In genomic region chr15:90046289-90046688, GRCh38 we compare ENCODE assay signal across 11 cellular contexts. TPM values are rescaled to one million over a fixed set of nuclear protein-coding genes. Genes with fewer than 3 reads are reported as not detected.
DNase-seq lines count a peak whose midpoint lies in the region; ATAC-seq and TF ChIP-seq lines count a peak whose summit lies in the region.
"Had no signal": no experiment of that assay in that cellular context is flagged by ENCODE, and none has a peak within 500 bp of the region (broad histone marks: within the 10 kb centered on the region; RNA-seq: fewer than 3 reads in every experiment).

No MANE protein-coding gene starts in this region.

- TF ChIP-seq CTCF in Caco-2 (IDR thresholded peaks at IDR 0.05; ENCODE audit: insufficient read depth in 1 of 2, low read depth in 1 of 2, low read length in 1 of 2, severe bottlenecking in 1 of 2, unreplicated experiment in 1 of 2): no peak
- no peak for TF ChIP-seq CTCF in Peyer's patch (IDR thresholded peaks at IDR 0.05)
- TF ChIP-seq CTCF in esophagus squamous epithelium (IDR thresholded peaks at IDR 0.05): no peak

- no peaks in the 10 kb centered on the region for H3K27me3 ChIP-seq in Caco-2 (replicated peaks; ENCODE audit: control insufficient read depth, insufficient read depth, low read length)
- H3K27me3 ChIP-seq in Peyer's patch: no peaks in the 10 kb centered on the region
- H3K27me3 ChIP-seq in esophagus squamous epithelium: no peaks in the 10 kb centered on the region

- H3K27me3 Mint-ChIP-seq in Caco-2 (ENCODE audit: insufficient read depth, unreplicated experiment): no peaks in the 10 kb centered on the region
- no peaks in the 10 kb centered on the region for H3K27me3 Mint-ChIP-seq in effector memory CD8-positive, alpha-beta T cell

- ATAC-seq in GM19023 (IDR thresholded peaks at IDR 0.05; ENCODE audit: unreplicated experiment) (no peak), HG03571 (IDR thresholded peaks at IDR 0.05; ENCODE audit: unreplicated experiment) (no peak)
- no peak for ATAC-seq in effector memory CD8-positive, alpha-beta T cell (replicated peaks)

- H3K4me3 ChIP-seq in Caco-2 (ENCODE audit: low read depth, low read length): no peak overlapping the region
- no peak overlapping the region for H3K4me3 ChIP-seq in Peyer's patch
- no peak overlapping the region for H3K4me3 ChIP-seq in esophagus squamous epithelium
- H3K4me3 ChIP-seq in skin epidermis: no peak overlapping the region
- H3K4me3 ChIP-seq: coronary artery had no signal

- intact Hi-C loops in Caco-2 (cut with micrococcal nuclease; ENCODE audit: unreplicated experiment) (no loop called here), esophagus squamous epithelium (cut with DNase I) (no loop called here)

- H3K36me3 ChIP-seq in Caco-2 (ENCODE audit: control insufficient read depth, insufficient read depth, low read length): no peaks in the 10 kb centered on the region; the same call in none of the 2 replicates
- no peaks in the 10 kb centered on the region for H3K36me3 ChIP-seq in Peyer's patch
- peaks cover 0 to 4% (median 0%) of the 10 kb centered on the region in 3 donors for H3K36me3 ChIP-seq in esophagus squamous epithelium

- H3K27ac ChIP-seq in Peyer's patch (peak overlapping the region; percentile 42 to 72 (median 57)), esophagus squamous epithelium (peak overlapping the region; percentile 76 to 91 (median 84)), skin epidermis (peak overlapping the region in 19 of 21 experiments; percentile 51 to 86 (median 78))
- H3K27ac ChIP-seq: coronary artery had no signal

- H3K9me3 Mint-ChIP-seq in Caco-2 (ENCODE audit: unreplicated experiment): no peaks in the 10 kb centered on the region
- H3K9me3 Mint-ChIP-seq in effector memory CD8-positive, alpha-beta T cell: no peaks in the 10 kb centered on the region

- peaks cover 8% of the 10 kb centered on the region for H3K36me3 Mint-ChIP-seq in Caco-2 (ENCODE audit: insufficient read depth, unreplicated experiment)
- peaks cover 1% of the 10 kb centered on the region for H3K36me3 Mint-ChIP-seq in effector memory CD8-positive, alpha-beta T cell (ENCODE audit: insufficient read depth)

- H3K27ac Mint-ChIP-seq in Caco-2 (ENCODE audit: unreplicated experiment): peak overlapping the region; percentile 13
- peak overlapping the region in 1 of 2 donors; percentile 64 for H3K27ac Mint-ChIP-seq in effector memory CD8-positive, alpha-beta T cell

- no peaks in the 10 kb centered on the region for H3K4me1 Mint-ChIP-seq in Caco-2 (ENCODE audit: low read depth, unreplicated experiment)
- peaks cover 30 to 34% of the 10 kb centered on the region in 2 donors for H3K4me1 Mint-ChIP-seq in effector memory CD8-positive, alpha-beta T cell (ENCODE audit: low read depth in 2 of 2)

- DNase-seq in Caco-2: no peak
- DNase-seq in Peyer's patch: peak in 1 of 3 donors; percentile 40
- DNase-seq in esophagus squamous epithelium (lab: John Stamatoyannopoulos, UW): no peak
- DNase-seq in effector memory CD8-positive, alpha-beta T cell: no peak
- DNase-seq in DMS 273 treated with DMSO at 0.1 percent for 48 hours (lab: John Stamatoyannopoulos, UW): no peak
- DNase-seq: Kasumi-1; stimulated activated CD4-positive, alpha-beta T cell treated with anti-CD3 and anti-CD28 coated beads, Interleukin-1b, Interleukin-23, amount 100 ng/mL, for 48 hours had no signal

- no TSS peak for BruUV-seq in Caco-2 (replicated peaks; lab: Mats Ljungman, UMichigan)

- 78 to 87% methylated on average over 5 to 6 of the region's 7 CpGs for WGBS in esophagus squamous epithelium, 2 donors

- H3K4me1 ChIP-seq in Caco-2: no peaks in the 10 kb centered on the region
- H3K4me1 ChIP-seq in Peyer's patch: peaks cover 0 to 22% (median 9%) of the 10 kb centered on the region in 4 donors
- peaks cover 22 to 63% (median 23%) of the 10 kb centered on the region in 3 donors for H3K4me1 ChIP-seq in esophagus squamous epithelium

- no peak overlapping the region for H3K4me3 Mint-ChIP-seq in Caco-2 (ENCODE audit: unreplicated experiment)
- H3K4me3 Mint-ChIP-seq in effector memory CD8-positive, alpha-beta T cell: no peak overlapping the region

- POLR2A ChIA-PET in Caco-2 (lab: Charles Lee): no interaction called here

- no peaks in the 10 kb centered on the region for H3K9me3 ChIP-seq in Caco-2
- no peaks in the 10 kb centered on the region for H3K9me3 ChIP-seq in Peyer's patch
- H3K9me3 ChIP-seq in esophagus squamous epithelium: no peaks in the 10 kb centered on the region

- CTCF ChIA-PET in Caco-2 (lab: Charles Lee): no interaction called here

- TF ChIP-seq POLR2A in Peyer's patch (IDR thresholded peaks at IDR 0.05): no peak
- no peak for TF ChIP-seq POLR2A in esophagus squamous epithelium (IDR thresholded peaks at IDR 0.05)

RNA-seq across cellular contexts. Expression of gene ZNF710, which starts 45.2 kb away (rescaled TPM):
- total RNA-seq in Caco-2 (2022): 16.5 and 21.4 TPM in 2 replicates
- 10 to 100 TPM; 19.8 to 31.3 (median 23.2) TPM for total RNA-seq in Peyer's patch
- 10 to 100 TPM; 15.1 to 27.4 (median 21.4) TPM for total RNA-seq in esophagus squamous epithelium

RNA-seq across cellular contexts. Expression of gene IDH2, which starts 56.0 kb away (rescaled TPM):
- total RNA-seq in Caco-2 (2022) (28.3 and 28.7 TPM in 2 replicates), Peyer's patch (100 to 1,000 TPM in 3 of 4 donors, 10 to 100 TPM in 1; 89.9 to 184 (median 119) TPM), esophagus squamous epithelium (100 to 1,000 TPM in 2 of 4 donors, 10 to 100 TPM in 2; 60.7 to 155 (median 103) TPM)
